In genomic region chr7:101245147-101245668, GRCh38 we compare ENCODE assay signal across 8 cellular contexts. TPM values are rescaled to one million over a fixed set of nuclear protein-coding genes. Genes with fewer than 3 reads are reported as not detected.
A peak's percentile ranks its signal among the peaks of the same experiment; 100 is the strongest.
DNase-seq lines count a peak whose midpoint lies in the region; ATAC-seq and TF ChIP-seq lines count a peak whose summit lies in the region.

No MANE protein-coding gene starts in this region.

- no peaks in the 10 kb centered on the region for H3K27me3 ChIP-seq in CD4-positive, alpha-beta T cell (ENCODE audit: control insufficient read depth, insufficient read depth, low read length)
- no peaks in the 10 kb centered on the region for H3K27me3 ChIP-seq in colonic mucosa

- H3K4me3 Mint-ChIP-seq in CD4-positive, alpha-beta T cell = peak overlapping the region; percentile 98
- peak overlapping the region; percentile 97 to 99 (median 97) for H3K4me3 Mint-ChIP-seq in nephron

- H3K4me1 ChIP-seq in colonic mucosa = peaks cover 6% of the 10 kb centered on the region

- POLR2A ChIA-PET in CD4-positive, alpha-beta T cell (lab: Charles Lee) = interaction anchor here (0.7 to 2.9 kb wide), 9 partner anchors 9 to 370 kb away, joined by 3 to 55 read pairs (median 4); partner anchors contain the start of genes IFT22, PLOD3, SRRT and UFSP1

- intact Hi-C loops in CD4-positive, alpha-beta T cell (cut with DNase I, micrococcal nuclease) = loop anchor here (2.0 to 5.0 kb wide), 3 partner anchors 100 to 1222 kb away; no protein-coding TSS in a partner anchor
- intact Hi-C loops in colonic mucosa (cut with DNase I) = no loop called here

- no peak for DNase-seq in CD4-positive, alpha-beta T cell
- DNase-seq in LNCaP clone FGC (ENCODE audit: low read depth) = no peak
- DNase-seq in colonic mucosa = no peak
- no peak for DNase-seq in NCI-H2029 treated with DMSO at 0.1 percent for 48 hours (lab: John Stamatoyannopoulos, UW)
- no peak for DNase-seq in activated CD8-positive, alpha-beta memory T cell treated with anti-CD3 and anti-CD28 coated beads, Interleukin-2, amount 50 U/mL, for 4 hours
- DNase-seq in COR-L47 (lab: John Stamatoyannopoulos, UW) = no peak

- peak overlapping the region; percentile 96 for H3K27ac Mint-ChIP-seq in CD4-positive, alpha-beta T cell
- H3K27ac Mint-ChIP-seq in nephron = peak overlapping the region; percentile 91 to 96 (median 93)

- no peaks in the 10 kb centered on the region for H3K9me3 ChIP-seq in CD4-positive, alpha-beta T cell (ENCODE audit: control insufficient read depth, low read length)
- H3K9me3 ChIP-seq in colonic mucosa = no peaks in the 10 kb centered on the region

- H3K4me3 ChIP-seq in LNCaP clone FGC (ENCODE audit: low read depth, low read length) (peak overlapping the region; percentile 98), colonic mucosa (peak overlapping the region; percentile 74)

- H3K9me3 Mint-ChIP-seq in CD4-positive, alpha-beta T cell = no peaks in the 10 kb centered on the region
- no peaks in the 10 kb centered on the region for H3K9me3 Mint-ChIP-seq in nephron

- H3K27me3 Mint-ChIP-seq in CD4-positive, alpha-beta T cell = no peaks in the 10 kb centered on the region
- peaks cover 3% of the 10 kb centered on the region for H3K27me3 Mint-ChIP-seq in nephron (ENCODE audit: low read depth)

- H3K27ac ChIP-seq in CD4-positive, alpha-beta T cell (ENCODE audit: low read depth, low read length) = peak overlapping the region; percentile 92
- peak overlapping the region; percentile 93 for H3K27ac ChIP-seq in colonic mucosa

- CTCF ChIA-PET in CD4-positive, alpha-beta T cell (lab: Charles Lee) = interaction anchor here (2.6 to 2.8 kb wide), 2 partner anchors 27 to 53 kb away, joined by 14 to 39 read pairs; partner anchors contain the start of genes PLOD3 and ZNHIT1

- peaks cover 50% of the 10 kb centered on the region for H3K4me1 Mint-ChIP-seq in CD4-positive, alpha-beta T cell (ENCODE audit: low read depth)
- peaks cover 21% of the 10 kb centered on the region for H3K4me1 Mint-ChIP-seq in nephron

- TF ChIP-seq CTCF in CD4-positive, alpha-beta T cell (IDR thresholded peaks at IDR 0.05) = no peak
- 0 out of 2 replicates have a peak, but pooled peaks have one; percentile 1 for TF ChIP-seq CTCF in LNCaP clone FGC (IDR thresholded peaks at IDR 0.05; ENCODE audit: control insufficient read depth, extremely low read depth, insufficient read depth)
- TF ChIP-seq CTCF in colonic mucosa (IDR thresholded peaks at IDR 0.05) = no peak
- no peak for TF ChIP-seq CTCF in nephron (IDR thresholded peaks at IDR 0.05; ENCODE audit: unreplicated experiment in 3 of 3)

- H3K36me3 ChIP-seq in colonic mucosa = no peaks in the 10 kb centered on the region

- peak overlapping the region; percentile 45 to 82 for H3K9ac ChIP-seq in colonic mucosa (ENCODE audit: low read depth in 2 of 2, low read length in 2 of 2)

- H3K36me3 Mint-ChIP-seq in CD4-positive, alpha-beta T cell (ENCODE audit: low read depth) = peaks cover 42% of the 10 kb centered on the region
- H3K36me3 Mint-ChIP-seq in nephron (ENCODE audit: low read depth) = peaks cover 16% of the 10 kb centered on the region

- ATAC-seq in CD4-positive, alpha-beta T cell (ENCODE audit: poor library complexity) = no peak
- no peak for ATAC-seq in GM21423 (IDR thresholded peaks at IDR 0.05; ENCODE audit: unreplicated experiment)

RNA-seq across cellular contexts. Expression of gene FIS1, which starts 0.3 kb away (rescaled TPM):
- total RNA-seq in CD4-positive, alpha-beta T cell = 10 to 100 TPM; 81.2 to 82.3 TPM
- total RNA-seq in colonic mucosa = 100 to 1,000 TPM; 132 to 148 TPM

RNA-seq across cellular contexts. Expression of gene CLDN15, which starts 7.6 kb away (rescaled TPM):
- total RNA-seq in CD4-positive, alpha-beta T cell = 10 to 100 TPM; 12.6 to 15.2 TPM
- 10 to 100 TPM; 32.2 to 49.5 TPM for total RNA-seq in colonic mucosa

RNA-seq across cellular contexts. Expression of gene ZNHIT1, which starts 27.2 kb away (rescaled TPM):
- total RNA-seq in CD4-positive, alpha-beta T cell = 10 to 100 TPM; 28.4 to 30.6 TPM
- 10 to 100 TPM; 85.7 to 98.1 TPM for total RNA-seq in colonic mucosa

RNA-seq across cellular contexts. Expression of gene PLOD3, which starts 27.8 kb away (rescaled TPM):
- 10 to 100 TPM; 13.8 to 15.9 TPM for total RNA-seq in CD4-positive, alpha-beta T cell
- total RNA-seq in colonic mucosa = 100 to 1,000 TPM in 1 of 2 donors, 10 to 100 TPM in 1; 67.9 to 149 TPM

RNA-seq across cellular contexts. Expression of gene MOGAT3, which starts 44.4 kb away (rescaled TPM):
- total RNA-seq in CD4-positive, alpha-beta T cell = under 1 TPM in 1 of 2 experiments, not detected in 1; 0.11 TPM
- 10 to 100 TPM; 33.2 to 47.7 TPM for total RNA-seq in colonic mucosa
